Comparison of ENCODE assay signal across 1 cellular context in genomic region chr1:111988377-111988742, GRCh38.
TF ChIP-seq lines count a peak whose summit lies in the region.

No MANE protein-coding gene starts in this region.

TF ChIP-seq in GM23338, 12 proteins besides CTCF, POLR2A, EP300 and RAD21 (continued from another document):
- no peak for TF ChIP-seq ZNF462 (CRISPR knock-in tag; IDR thresholded peaks at IDR 0.05)
- no peak for TF ChIP-seq STAT1 (IDR thresholded peaks at IDR 0.05; ENCODE audit: unreplicated experiment)
- TF ChIP-seq NANOG (IDR thresholded peaks at IDR 0.05; ENCODE audit: borderline replicate concordance), result no peak
